ENCODE assay signal across 8 cellular contexts in genomic region chr18:43396266-43396665, GRCh38.
DNase-seq lines count a peak whose midpoint lies in the region; ATAC-seq, FAIRE-seq and TF ChIP-seq lines count a peak whose summit lies in the region.

No MANE protein-coding gene starts in this region.

- H3K27ac ChIP-seq in CD4-positive, alpha-beta T cell (ENCODE audit: low read depth, low read length), result no peak overlapping the region

- intact Hi-C loops in CD4-positive, alpha-beta T cell (cut with DNase I, micrococcal nuclease), result no loop called here

- no peaks in the 10 kb centered on the region for H3K9me3 ChIP-seq in CD4-positive, alpha-beta T cell (ENCODE audit: control insufficient read depth, low read length)

- no peak overlapping the region for H3K4me3 Mint-ChIP-seq in CD4-positive, alpha-beta T cell

- H3K27me3 ChIP-seq in CD4-positive, alpha-beta T cell (ENCODE audit: control insufficient read depth, insufficient read depth, low read length), result no peaks in the 10 kb centered on the region

- DNase-seq in AG20443 (ENCODE audit: low spot score) (peak; percentile 16), KBM-7 (peak; percentile 23), SHP77 treated with DMSO at 0.1 percent for 48 hours (lab: John Stamatoyannopoulos, UW) (peak; percentile 29)
- no peak for DNase-seq in CD4-positive, alpha-beta T cell

- POLR2A ChIA-PET in CD4-positive, alpha-beta T cell (lab: Charles Lee), result no interaction called here

- H3K9me3 Mint-ChIP-seq in CD4-positive, alpha-beta T cell, result no peaks in the 10 kb centered on the region

- no peaks in the 10 kb centered on the region for H3K27me3 Mint-ChIP-seq in CD4-positive, alpha-beta T cell

- H3K27ac Mint-ChIP-seq in CD4-positive, alpha-beta T cell, result no peak overlapping the region

- no peaks in the 10 kb centered on the region for H3K4me1 Mint-ChIP-seq in CD4-positive, alpha-beta T cell (ENCODE audit: low read depth)

- no peak for TF ChIP-seq CTCF in CD4-positive, alpha-beta T cell (IDR thresholded peaks at IDR 0.05)

- ATAC-seq in CD4-positive, alpha-beta T cell (ENCODE audit: poor library complexity), result no peak
- no peak for ATAC-seq in GM21447 (IDR thresholded peaks at IDR 0.05; ENCODE audit: unreplicated experiment)
- no peak for ATAC-seq in GM18909 (IDR thresholded peaks at IDR 0.05; ENCODE audit: poor library complexity, unreplicated experiment)
- ATAC-seq in GM19035 (IDR thresholded peaks at IDR 0.05; ENCODE audit: unreplicated experiment), result no peak

- no peaks in the 10 kb centered on the region for H3K36me3 Mint-ChIP-seq in CD4-positive, alpha-beta T cell (ENCODE audit: low read depth)

- FAIRE-seq in islet of Langerhans (lab: Jason Lieb, UNC), result peak; percentile 79

- CTCF ChIA-PET in CD4-positive, alpha-beta T cell (lab: Charles Lee), result no interaction called here

- in situ Hi-C loops in KBM-7 (cut with MboI; ENCODE audit: low pct_unique_long_range_greater_than_20kb, low sequenced_read_pairs), result no loop called here

Comparison
In these comparisons a context has a peak if more than half of its experiments do, and no peak if none do; other contexts are left out.
1. DNase-seq: peak in AG20443 (single experiment), KBM-7 (single experiment) and SHP77 treated with DMSO at 0.1 percent for 48 hours (single experiment); none in CD4-positive, alpha-beta T cell (0 of 10).